20 cellular contexts compared by ENCODE assay signal in genomic region chr20:58706975-58707681, GRCh38. TPM values are rescaled to one million over a fixed set of nuclear protein-coding genes. Genes with fewer than 3 reads are reported as not detected.
DNase-seq lines count a peak whose midpoint lies in the region; ATAC-seq and TF ChIP-seq lines count a peak whose summit lies in the region.
"Had no signal": no experiment of that assay in that cellular context is flagged by ENCODE, and none has a peak within 500 bp of the region (broad histone marks: within the 10 kb centered on the region; RNA-seq: fewer than 3 reads in every experiment).

No MANE protein-coding gene starts in this region.

- intact Hi-C loops in left cardiac atrium (cut with DNase I), result no loop called here
- intact Hi-C loops in left ventricle myocardium superior (cut with micrococcal nuclease), result no loop called here
- intact Hi-C loops in esophagus muscularis mucosa (cut with DNase I), result no loop called here

- no peak overlapping the region for H2BK15ac ChIP-seq in neuronal stem cell (ENCODE audit: low read length)

- H2BK12ac ChIP-seq in neuronal stem cell (ENCODE audit: low read length), result no peak overlapping the region

- H2AFZ ChIP-seq in neuronal stem cell (ENCODE audit: low read length), result no peak overlapping the region

- DNase-seq in left cardiac atrium (peak; percentile 18), left ventricle myocardium superior (no peak), esophagus muscularis mucosa (ENCODE audit: extremely low spot score) (peak; percentile 75), neuronal stem cell (ENCODE audit: low spot score) (no peak), ureter (ENCODE audit: low spot score) (peak; percentile 34), SW 1271 (lab: John Stamatoyannopoulos, UW) (no peak), DMS53 treated with DMSO at 0.1 percent for 48 hours (lab: John Stamatoyannopoulos, UW; ENCODE audit: unreplicated experiment) (no peak)
- DNase-seq: activated CD4-positive, alpha-beta T cell treated with anti-CD3 and anti-CD28 coated beads for 36 hours; activated T-cell treated with anti-CD3 and anti-CD28 coated beads, Interleukin-2, amount 50 U/mL, for 4 hours; dermis blood vessel endothelial cell; KG1; kidney glomerular epithelial cell; NCI-H1694; NCI-H345; stimulated activated CD4-positive, alpha-beta T cell treated with anti-CD3 and anti-CD28 coated beads, Interleukin-15, amount 100 ng/mL, for 24 hours; T-helper 9 cell had no signal

- no peak overlapping the region for H4K91ac ChIP-seq in neuronal stem cell (ENCODE audit: low read depth, low read length, poor library complexity)

- H3K79me1 ChIP-seq in neuronal stem cell (ENCODE audit: low read depth, low read length), result no peaks in the 10 kb centered on the region

- H2BK120ac ChIP-seq in neuronal stem cell (ENCODE audit: low read depth, low read length), result no peak overlapping the region

- no peak for ATAC-seq in left cardiac atrium
- ATAC-seq in left ventricle myocardium superior, result no peak
- ATAC-seq: activated CD4-positive, alpha-beta T cell treated with anti-CD3 and anti-CD28 coated beads for 36 hours; activated T-cell treated with anti-CD3 and anti-CD28 coated beads, Interleukin-2, amount 50 U/mL, for 4 hours; stimulated activated memory B cell treated with anti-CD40 and anti-IgM and Interleukin-4, amounts not matched to agents 10 μg/mL and 1 μg/mL and 100 μg/mL, for 72 hours had no signal

- H3K9me3 ChIP-seq in esophagus muscularis mucosa (no peaks in the 10 kb centered on the region), neuronal stem cell (replicated peaks in 1 of 2; ENCODE audit: control insufficient read depth in 2 of 2, insufficient read depth in 1 of 2, low read depth in 1 of 2, low read length in 2 of 2) (peaks cover 0 to 5% of the 10 kb centered on the region in 2 donors)
- H3K9me3 ChIP-seq: tibial artery had no signal

- H3K4me1 ChIP-seq in esophagus muscularis mucosa, result peaks cover 0 to 5% (median 0%) of the 10 kb centered on the region in 4 donors
- H3K4me1 ChIP-seq in neuronal stem cell (ENCODE audit: control insufficient read depth in 2 of 2, insufficient read depth in 1 of 2, low read depth in 1 of 2, low read length in 2 of 2), result peaks cover 0 to 5% of the 10 kb centered on the region in 2 donors
- H3K4me1 ChIP-seq: tibial artery had no signal

- H2BK5ac ChIP-seq in neuronal stem cell (ENCODE audit: low read length), result no peak overlapping the region

- H4K8ac ChIP-seq in neuronal stem cell (ENCODE audit: low read depth, low read length), result no peak overlapping the region

- TF ChIP-seq EP300 in esophagus muscularis mucosa (IDR thresholded peaks at IDR 0.05), result no peak

- H3K27me3 ChIP-seq in esophagus muscularis mucosa (no peaks in the 10 kb centered on the region), neuronal stem cell (ENCODE audit: control insufficient read depth in 3 of 3, insufficient read depth in 3 of 3, low read depth in 1 of 3, low read length in 3 of 3) (no peaks in the 10 kb centered on the region)
- H3K27me3 ChIP-seq: tibial artery had no signal

- H3K9ac ChIP-seq in neuronal stem cell (ENCODE audit: low read depth, low read length, poor library complexity), result no peak overlapping the region

- TF ChIP-seq POLR2A in esophagus muscularis mucosa (IDR thresholded peaks at IDR 0.05; ENCODE audit: low read depth), result no peak

- H3K4me3 ChIP-seq in esophagus muscularis mucosa (no peak overlapping the region), neuronal stem cell (ENCODE audit: low read length in 2 of 2) (no peak overlapping the region)
- H3K4me3 ChIP-seq: SK-N-MC, tibial artery had no signal

- H3K27ac ChIP-seq in esophagus muscularis mucosa (replicated peaks in 1 of 4) (no peak overlapping the region), neuronal stem cell (replicated peaks; ENCODE audit: low read length) (no peak overlapping the region)
- H3K27ac ChIP-seq: epithelial cell of prostate, SK-N-MC, tibial artery had no signal

- no peak overlapping the region for H2AK5ac ChIP-seq in neuronal stem cell (ENCODE audit: low read depth, low read length)

- no peak overlapping the region for H3K23ac ChIP-seq in neuronal stem cell (ENCODE audit: low read depth, low read length, poor library complexity)

- H3K4me2 ChIP-seq in neuronal stem cell (ENCODE audit: insufficient read depth, low read length, poor library complexity, severe bottlenecking), result no peak overlapping the region

- TF ChIP-seq CTCF in esophagus muscularis mucosa (IDR thresholded peaks at IDR 0.05), result no peak

- peak overlapping the region; percentile 61 for H3K18ac ChIP-seq in neuronal stem cell (ENCODE audit: low read length)

- H3K14ac ChIP-seq in neuronal stem cell (ENCODE audit: low read length), result no peak overlapping the region

- H3K36me3 ChIP-seq in esophagus muscularis mucosa, result peaks cover 34 to 86% (median 59%) of the 10 kb centered on the region in 4 donors
- peaks cover 21 to 29% of the 10 kb centered on the region in 2 donors for H3K36me3 ChIP-seq in neuronal stem cell (replicated peaks in 1 of 2; ENCODE audit: control insufficient read depth in 2 of 2, insufficient read depth in 2 of 2, low read length in 2 of 2)

- H3K4ac ChIP-seq in neuronal stem cell (ENCODE audit: low read length), result no peak overlapping the region

- WGBS in esophagus muscularis mucosa, result no CpG with 5 or more reads among the region's 23 CpGs
- no CpG with 5 or more reads among the region's 23 CpGs for WGBS in neuronal stem cell (ENCODE audit: extremely low coverage in 2 of 2, insufficient read length in 2 of 2, insufficient replicate concordance in 1 of 2), 2 donors

RNA-seq across cellular contexts. Expression of gene NPEPL1, which starts 14.5 kb away (rescaled TPM):
- 10 to 100 TPM; 19.7 to 20.0 TPM for total RNA-seq in left cardiac atrium
- 26.4 TPM for total RNA-seq in left ventricle myocardium superior
- 10 to 100 TPM; 29.0 to 59.0 (median 50.5) TPM for total RNA-seq in esophagus muscularis mucosa
- 21.4 TPM for polyA plus RNA-seq in neuronal stem cell (2013, experiment 1 of 2)
- polyA plus RNA-seq in neuronal stem cell (2013, experiment 2 of 2), result 19.5 TPM
- total RNA-seq in ureter, result 50.4 TPM

RNA-seq across cellular contexts. Expression of gene STX16, which starts 56.0 kb away (rescaled TPM):
- total RNA-seq in left cardiac atrium, result 10 to 100 TPM; 22.8 to 32.0 TPM
- total RNA-seq in left ventricle myocardium superior, result 24.8 TPM
- total RNA-seq in esophagus muscularis mucosa, result 10 to 100 TPM; 36.6 to 57.7 (median 43.5) TPM
- polyA plus RNA-seq in neuronal stem cell (2013, experiment 1 of 2), result 45.1 TPM
- polyA plus RNA-seq in neuronal stem cell (2013, experiment 2 of 2), result 45.7 TPM
- 84.4 TPM for total RNA-seq in ureter

Comparison
In these comparisons a context has a peak if more than half of its experiments do, and no peak if none do; other contexts are left out.
1. DNase-seq: peak in left cardiac atrium (single experiment), esophagus muscularis mucosa (single experiment) and ureter (single experiment); none in left ventricle myocardium superior (single experiment), neuronal stem cell (single experiment), SW 1271 (0 of 2) and DMS53 treated with DMSO at 0.1 percent for 48 hours (single experiment).